1 cellular context compared by ENCODE assay signal in the genomic region with DNA sequence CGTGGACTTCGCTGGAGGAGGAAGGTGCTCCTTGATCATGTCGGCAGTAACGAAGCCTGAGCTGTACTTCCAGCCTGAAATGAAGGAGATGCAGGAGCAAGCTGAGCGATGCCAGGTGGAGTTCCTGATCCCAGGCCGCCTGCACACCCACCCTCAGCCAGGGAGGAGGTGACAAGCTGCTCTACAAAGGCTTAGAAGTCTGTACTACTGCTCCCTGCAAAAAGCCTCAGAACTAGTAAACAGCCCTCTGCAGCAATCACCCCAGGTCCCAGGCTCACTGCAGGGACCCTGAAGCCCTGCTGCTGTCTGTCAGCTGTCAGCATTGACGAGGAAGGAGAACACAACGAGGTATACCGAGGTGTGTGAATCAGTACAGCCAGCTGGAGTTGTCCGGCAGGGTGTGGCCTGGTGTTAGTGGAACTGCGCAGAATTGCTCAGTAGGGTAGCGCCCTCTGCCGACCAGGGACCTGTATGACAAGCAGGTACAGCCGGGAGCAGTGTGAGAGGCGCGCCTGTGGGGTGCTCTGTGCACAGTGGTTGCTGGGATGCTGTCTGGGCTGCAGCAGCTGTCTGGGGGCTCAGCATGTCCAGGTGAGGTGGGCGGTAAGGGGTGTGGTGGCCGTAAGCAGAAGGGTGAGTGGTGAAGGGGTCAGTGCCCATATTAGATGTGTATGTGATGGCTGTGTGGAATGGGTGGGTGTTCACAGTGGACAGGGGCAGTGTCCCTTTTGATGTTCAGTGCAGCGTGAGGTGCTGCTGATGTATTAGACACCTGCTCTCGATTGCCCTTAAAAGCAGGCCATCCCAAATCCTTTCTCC.
TF ChIP-seq lines count a peak whose summit lies in the region.

No MANE protein-coding gene starts in this region.

TF ChIP-seq in endothelial cell of umbilical vein, 7 proteins besides CTCF, POLR2A, EP300 and RAD21 (continued from another document):
- TF ChIP-seq FOS (IDR thresholded peaks at IDR 0.05; ENCODE audit: borderline replicate concordance, insufficient read depth, low read length), result no peak
